In the genomic region with DNA sequence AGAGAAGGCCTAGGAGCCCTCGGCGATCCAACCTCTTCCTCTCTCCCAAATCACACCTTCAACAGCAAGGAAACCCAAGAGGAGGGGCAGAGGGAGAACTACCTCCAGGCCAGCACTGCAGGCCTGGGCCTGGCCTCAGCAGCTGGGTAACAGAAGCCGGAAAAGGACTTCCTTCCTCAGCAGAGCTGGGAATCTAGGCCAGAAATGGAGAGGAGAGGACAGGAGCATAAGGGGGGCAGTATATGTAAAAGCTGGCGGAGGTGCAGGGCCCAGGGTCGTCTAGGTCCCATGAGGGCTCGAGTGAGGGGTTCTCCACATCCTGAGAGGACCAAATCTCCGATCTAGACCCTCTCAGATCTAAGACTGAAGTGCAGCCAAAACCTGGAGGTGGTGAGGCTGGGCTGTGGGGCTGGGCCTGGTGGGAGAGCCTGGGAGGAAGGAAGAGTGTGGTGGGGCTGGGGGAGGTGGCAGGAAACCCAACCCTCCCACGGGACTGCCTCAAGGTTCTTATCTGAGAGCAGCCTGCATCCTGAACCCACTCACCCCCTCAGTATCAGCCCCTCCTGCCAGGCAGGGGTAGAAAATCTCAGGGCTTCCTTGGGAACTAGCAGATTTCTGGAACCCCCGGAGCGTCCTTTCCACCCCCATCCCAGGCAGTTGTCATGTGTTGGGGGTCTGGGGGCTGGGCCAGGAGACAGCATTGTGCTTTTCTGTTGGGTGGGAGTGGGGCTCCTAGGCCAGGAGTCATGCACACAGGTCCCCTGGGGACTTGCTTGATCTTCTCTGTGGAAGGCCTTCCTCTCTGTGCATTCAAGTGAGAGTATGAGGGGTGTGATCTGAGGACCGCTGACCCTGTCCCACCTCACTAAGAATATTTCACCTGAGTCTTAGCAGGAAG, we compare ENCODE assay signal across 9 cellular contexts. TPM values are rescaled to one million over a fixed set of nuclear protein-coding genes. Genes with fewer than 3 reads are reported as not detected.
A peak's percentile ranks its signal among the peaks of the same experiment; 100 is the strongest.
DNase-seq lines count a peak whose midpoint lies in the region; ATAC-seq and TF ChIP-seq lines count a peak whose summit lies in the region.
"Had no signal": no experiment of that assay in that cellular context is flagged by ENCODE, and none has a peak within 500 bp of the region (broad histone marks: within the 10 kb centered on the region; RNA-seq: fewer than 3 reads in every experiment).

No MANE protein-coding gene starts in this region.

- H3K27me3 Mint-ChIP-seq in natural killer cell treated with Interleukin-12 subunit alpha and Interleukin-12 subunit beta and Interleukin-15 and Interleukin-18, amount 100 ng/mL, for 72 hours: no peaks in the 10 kb centered on the region

- TF ChIP-seq CTCF in GM12865 (IDR thresholded peaks at IDR 0.05; ENCODE audit: insufficient read depth, low read depth, low read length, missing control alignments): no peak

- H3K4me3 Mint-ChIP-seq in natural killer cell treated with Interleukin-12 subunit alpha and Interleukin-12 subunit beta and Interleukin-15 and Interleukin-18, amount 100 ng/mL, for 72 hours: peak overlapping the region; percentile 10

- peak overlapping the region; percentile 53 to 84 for H3K27ac Mint-ChIP-seq in natural killer cell treated with Interleukin-12 subunit alpha and Interleukin-12 subunit beta and Interleukin-15 and Interleukin-18, amount 100 ng/mL, for 72 hours

- DNase-seq in GM12865 (ENCODE audit: low read depth) (peak; percentile 78), Kasumi-1 (lab: John Stamatoyannopoulos, UW) (peak; percentile 94 to 96), head of caudate nucleus (no peak), DMS153 (lab: John Stamatoyannopoulos, UW) (no peak), NCI-H1694 treated with DMSO at 0.1 percent for 48 hours (lab: John Stamatoyannopoulos, UW) (no peak)
- no peak for DNase-seq in natural killer cell treated with Interleukin-12 subunit alpha and Interleukin-12 subunit beta and Interleukin-15 and Interleukin-18, amount 100 ng/mL, for 72 hours (ENCODE audit: low spot score)
- DNase-seq: kidney glomerular epithelial cell had no signal

- intact Hi-C loops in head of caudate nucleus (cut with DNase I): no loop called here

- H3K36me3 Mint-ChIP-seq in natural killer cell treated with Interleukin-12 subunit alpha and Interleukin-12 subunit beta and Interleukin-15 and Interleukin-18, amount 100 ng/mL, for 72 hours: no peaks in the 10 kb centered on the region

- ATAC-seq in natural killer cell treated with Interleukin-12 subunit alpha and Interleukin-12 subunit beta and Interleukin-15 and Interleukin-18, amount 100 ng/mL, for 72 hours: peak in 1 of 2 donors; percentile 3
- ATAC-seq in GM21515 (IDR thresholded peaks at IDR 0.05; ENCODE audit: unreplicated experiment): no peak

- H3K4me3 ChIP-seq in GM12865 (ENCODE audit: low read depth, low read length): 0 out of 2 replicates have a peak overlapping the region, but pooled peaks have one; percentile 4

- H3K9me3 Mint-ChIP-seq in natural killer cell treated with Interleukin-12 subunit alpha and Interleukin-12 subunit beta and Interleukin-15 and Interleukin-18, amount 100 ng/mL, for 72 hours: no peaks in the 10 kb centered on the region

- H3K4me1 Mint-ChIP-seq in natural killer cell treated with Interleukin-12 subunit alpha and Interleukin-12 subunit beta and Interleukin-15 and Interleukin-18, amount 100 ng/mL, for 72 hours (ENCODE audit: low read depth in 2 of 2): peaks cover 16 to 47% of the 10 kb centered on the region in 2 donors

- H3K27ac ChIP-seq in angular gyrus (ENCODE audit: low read depth, low read length): peak overlapping the region; percentile 59

RNA-seq across cellular contexts. Expression of a gene that starts 33.0 kb away (rescaled TPM):
- total RNA-seq in natural killer cell treated with Interleukin-12 subunit alpha and Interleukin-12 subunit beta and Interleukin-15 and Interleukin-18, amount 100 ng/mL, for 72 hours: 10 to 100 TPM; 14.2 to 28.7 TPM

RNA-seq across cellular contexts. Expression of a gene that starts 50.0 kb away (rescaled TPM):
- 10 to 100 TPM; 93.1 to 98.6 TPM for total RNA-seq in natural killer cell treated with Interleukin-12 subunit alpha and Interleukin-12 subunit beta and Interleukin-15 and Interleukin-18, amount 100 ng/mL, for 72 hours

RNA-seq across cellular contexts. Expression of a gene that starts 54.6 kb away (rescaled TPM):
- 100 to 1,000 TPM; 104 to 151 TPM for total RNA-seq in natural killer cell treated with Interleukin-12 subunit alpha and Interleukin-12 subunit beta and Interleukin-15 and Interleukin-18, amount 100 ng/mL, for 72 hours

Comparison
In these comparisons a context has a peak if more than half of its experiments do, and no peak if none do; other contexts are left out.
1. DNase-seq: peak in GM12865 (single experiment) and Kasumi-1 (2 of 2); none in natural killer cell treated with Interleukin-12 subunit alpha and Interleukin-12 subunit beta and Interleukin-15 and Interleukin-18, amount 100 ng/mL, for 72 hours (single experiment), head of caudate nucleus (0 of 42), DMS153 (single experiment) and NCI-H1694 treated with DMSO at 0.1 percent for 48 hours (single experiment).